Comparison of ENCODE assay signal across 11 cellular contexts in genomic region chr18:8771930-8772329, GRCh38.
DNase-seq lines count a peak whose midpoint lies in the region; ATAC-seq and TF ChIP-seq lines count a peak whose summit lies in the region.
"Had no signal": no experiment of that assay in that cellular context is flagged by ENCODE, and none has a peak within 500 bp of the region (broad histone marks: within the 10 kb centered on the region; RNA-seq: fewer than 3 reads in every experiment).

No MANE protein-coding gene starts in this region.

- TF ChIP-seq RAD21 in Ishikawa (IDR thresholded peaks at IDR 0.05; ENCODE audit: low read depth): no peak

- intact Hi-C loops in left ventricle myocardium superior (cut with micrococcal nuclease): no loop called here

- DNase-seq in AG10803 (ENCODE audit: low read depth): peak; percentile 75
- peak; percentile 74 for DNase-seq in left ventricle myocardium superior
- no peak for DNase-seq in activated CD4-positive, alpha-beta T cell treated with anti-CD3 and anti-CD28 coated beads for 1 hour
- DNase-seq in stimulated activated CD4-positive, alpha-beta T cell treated with anti-CD3 and anti-CD28 coated beads, Interleukin-2, amount 100 ng/mL, for 24 hours: no peak
- DNase-seq in SIG-M5 (lab: John Stamatoyannopoulos, UW): no peak
- DNase-seq: activated naive CD4-positive, alpha-beta T cell treated with anti-CD3 and anti-CD28 coated beads for 36 hours; CD8-positive, alpha-beta memory T cell had no signal

- no peak overlapping the region for H3K4me3 ChIP-seq in AG10803 (ENCODE audit: low read length)

- ATAC-seq in SK-N-SH treated with all-trans-retinoic acid at 6 μM for 48 hours: no peak
- ATAC-seq in left ventricle myocardium superior: peak; percentile 84
- ATAC-seq in GM21528 (IDR thresholded peaks at IDR 0.05; ENCODE audit: low FRiP score, unreplicated experiment): no peak
- ATAC-seq: Panc1 had no signal

- TF ChIP-seq CTCF in AG10803 (conservative IDR thresholded peaks at IDR 0.05; ENCODE audit: low read length): no peak

- TF ChIP-seq EP300 in Ishikawa (IDR thresholded peaks at IDR 0.05; ENCODE audit: borderline replicate concordance): no peak

TF ChIP-seq in Ishikawa, 13 proteins besides CTCF, POLR2A, EP300 and RAD21:
- TF ChIP-seq, protein P1, sequence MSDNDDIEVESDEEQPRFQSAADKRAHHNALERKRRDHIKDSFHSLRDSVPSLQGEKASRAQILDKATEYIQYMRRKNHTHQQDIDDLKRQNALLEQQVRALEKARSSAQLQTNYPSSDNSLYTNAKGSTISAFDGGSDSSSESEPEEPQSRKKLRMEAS (IDR thresholded peaks at IDR 0.05): no peak
- TF ChIP-seq YY1 (IDR thresholded peaks at IDR 0.05; ENCODE audit: low read depth) (no peak), REST (IDR thresholded peaks at IDR 0.05; ENCODE audit: low read depth) (no peak), ZBTB7A (IDR thresholded peaks at IDR 0.05; ENCODE audit: low read depth) (peak; percentile 60; the same call in 1 of the 2 replicates), CEBPB (IDR thresholded peaks at IDR 0.05) (peak; percentile 78), NFIC (IDR thresholded peaks at IDR 0.05) (peak; percentile 87)

TF ChIP-seq in SK-N-SH treated with all-trans-retinoic acid at 6 μM for 48 hours, 23 proteins besides CTCF, POLR2A, EP300 and RAD21:
- TF ChIP-seq PATZ1 (CRISPR knock-in tag; IDR thresholded peaks at IDR 0.05; ENCODE audit: borderline replicate concordance) (no peak), ESRRG (CRISPR knock-in tag; IDR thresholded peaks at IDR 0.05) (no peak), ZC3H10 (CRISPR knock-in tag; IDR thresholded peaks at IDR 0.05) (no peak), TSHZ2 (CRISPR knock-in tag; IDR thresholded peaks at IDR 0.05) (no peak), TCF4 (CRISPR knock-in tag; IDR thresholded peaks at IDR 0.05; ENCODE audit: borderline replicate concordance) (peak; percentile 34; the same call in 1 of the 2 replicates), SNAI2 (CRISPR knock-in tag; IDR thresholded peaks at IDR 0.05) (no peak)

Comparison
In these comparisons a context has a peak if more than half of its experiments do, and no peak if none do; other contexts are left out.
1. DNase-seq: peak in AG10803 (single experiment) and left ventricle myocardium superior (single experiment); none in activated CD4-positive, alpha-beta T cell treated with anti-CD3 and anti-CD28 coated beads for 1 hour (single experiment), stimulated activated CD4-positive, alpha-beta T cell treated with anti-CD3 and anti-CD28 coated beads, Interleukin-2, amount 100 ng/mL, for 24 hours (0 of 2) and SIG-M5 (single experiment).